1 cellular context compared by ENCODE assay signal in genomic region chr12:115149279-115149678, GRCh38.
TF ChIP-seq lines count a peak whose summit lies in the region.

No MANE protein-coding gene starts in this region.

TF ChIP-seq in IMR-90, 13 proteins besides CTCF, POLR2A, EP300 and RAD21 (continued from another document):
- TF ChIP-seq MXI1 (IDR thresholded peaks at IDR 0.05; ENCODE audit: borderline replicate concordance, low read depth, low read length) (no peak), RFX5 (IDR thresholded peaks at IDR 0.05; ENCODE audit: low read depth, low read length) (no peak)
- TF ChIP-seq, protein P1, sequence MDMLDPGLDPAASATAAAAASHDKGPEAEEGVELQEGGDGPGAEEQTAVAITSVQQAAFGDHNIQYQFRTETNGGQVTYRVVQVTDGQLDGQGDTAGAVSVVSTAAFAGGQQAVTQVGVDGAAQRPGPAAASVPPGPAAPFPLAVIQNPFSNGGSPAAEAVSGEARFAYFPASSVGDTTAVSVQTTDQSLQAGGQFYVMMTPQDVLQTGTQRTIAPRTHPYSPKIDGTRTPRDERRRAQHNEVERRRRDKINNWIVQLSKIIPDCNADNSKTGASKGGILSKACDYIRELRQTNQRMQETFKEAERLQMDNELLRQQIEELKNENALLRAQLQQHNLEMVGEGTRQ (IDR thresholded peaks at IDR 0.05; ENCODE audit: low read depth, low read length): no peak
